10 cellular contexts compared by ENCODE assay signal in genomic region chr5:68544656-68545565, GRCh38.
DNase-seq lines count a peak whose midpoint lies in the region; FAIRE-seq and TF ChIP-seq lines count a peak whose summit lies in the region.
"Had no signal": no experiment of that assay in that cellular context is flagged by ENCODE, and none has a peak within 500 bp of the region (broad histone marks: within the 10 kb centered on the region; RNA-seq: fewer than 3 reads in every experiment).

No MANE protein-coding gene starts in this region.

- H3K36me3 Mint-ChIP-seq in activated naive CD8-positive, alpha-beta T cell treated with anti-CD3 and anti-CD28 coated beads for 36 hours = no peaks in the 10 kb centered on the region
- H3K36me3 Mint-ChIP-seq: activated naive CD8-positive, alpha-beta T cell treated with anti-CD3 and anti-CD28 coated beads, Interleukin-2, amount 10 ng/mL, durations not matched to agents 7 days and 5 days; naive B cell had no signal

- peaks cover 10% of the 10 kb centered on the region for H3K4me1 Mint-ChIP-seq in activated naive CD8-positive, alpha-beta T cell treated with anti-CD3 and anti-CD28 coated beads for 36 hours
- H3K4me1 Mint-ChIP-seq: activated naive CD8-positive, alpha-beta T cell treated with anti-CD3 and anti-CD28 coated beads, Interleukin-2, amount 10 ng/mL, durations not matched to agents 7 days and 5 days had no signal

- H3K27ac Mint-ChIP-seq in activated naive CD8-positive, alpha-beta T cell treated with anti-CD3 and anti-CD28 coated beads for 36 hours = no peak overlapping the region
- H3K27ac Mint-ChIP-seq: activated naive CD8-positive, alpha-beta T cell treated with anti-CD3 and anti-CD28 coated beads, Interleukin-2, amount 10 ng/mL, durations not matched to agents 7 days and 5 days had no signal

- no peaks in the 10 kb centered on the region for H3K9me3 ChIP-seq in HAP-1

- no peak for TF ChIP-seq CTCF in fibroblast of the aortic adventitia (IDR thresholded peaks at IDR 0.05; ENCODE audit: insufficient read depth, low read length)

- 0 out of 2 replicates have a peak, but pooled peaks cover 3% of the 10 kb centered on the region for H3K27me3 ChIP-seq in HAP-1 (ENCODE audit: low read depth)

- H3K4me3 ChIP-seq in HAP-1 (no peak overlapping the region), fibroblast of the aortic adventitia (ENCODE audit: low read depth, low read length) (no peak overlapping the region)
- H3K4me3 ChIP-seq: PC-9 had no signal

- in situ Hi-C loops in HAP-1 (cut with MboI; ENCODE audit: low sequenced_read_pairs) = no loop called here

- peak; percentile 49 to 59 for DNase-seq in HAP-1 (ENCODE audit: low spot score in 2 of 2)
- DNase-seq in RCC 7860 (ENCODE audit: low spot score) = peak; percentile 42
- DNase-seq in fibroblast of the aortic adventitia (ENCODE audit: low read depth) = peak; percentile 39
- peak; percentile 89 for DNase-seq in renal cortical epithelial cell (ENCODE audit: low read depth)
- no peak for DNase-seq in activated naive CD8-positive, alpha-beta T cell treated with anti-CD3 and anti-CD28 coated beads for 36 hours
- DNase-seq in stimulated activated CD4-positive, alpha-beta T cell treated with anti-CD3 and anti-CD28 coated beads, Interleukin-4, amount 100 ng/mL, for 24 hours = no peak
- DNase-seq in AG20443 (ENCODE audit: low spot score) = no peak
- DNase-seq: activated naive CD8-positive, alpha-beta T cell treated with anti-CD3 and anti-CD28 coated beads, Interleukin-2, amount 10 ng/mL, durations not matched to agents 7 days and 5 days; naive B cell had no signal

- FAIRE-seq in RCC 7860 (lab: Jason Lieb, UNC) = no peak

- peaks cover 17% of the 10 kb centered on the region for H3K27me3 Mint-ChIP-seq in activated naive CD8-positive, alpha-beta T cell treated with anti-CD3 and anti-CD28 coated beads for 36 hours

- no peaks in the 10 kb centered on the region for H3K9me3 Mint-ChIP-seq in activated naive CD8-positive, alpha-beta T cell treated with anti-CD3 and anti-CD28 coated beads for 36 hours
- H3K9me3 Mint-ChIP-seq: activated naive CD8-positive, alpha-beta T cell treated with anti-CD3 and anti-CD28 coated beads, Interleukin-2, amount 10 ng/mL, durations not matched to agents 7 days and 5 days; naive B cell had no signal

- no peaks in the 10 kb centered on the region for H3K36me3 ChIP-seq in HAP-1 (replicated peaks)

- H3K4me3 Mint-ChIP-seq in activated naive CD8-positive, alpha-beta T cell treated with anti-CD3 and anti-CD28 coated beads for 36 hours = no peak overlapping the region
- H3K4me3 Mint-ChIP-seq: activated naive CD8-positive, alpha-beta T cell treated with anti-CD3 and anti-CD28 coated beads, Interleukin-2, amount 10 ng/mL, durations not matched to agents 7 days and 5 days; naive B cell had no signal

- H3K4me1 ChIP-seq in HAP-1 = peaks cover 10% of the 10 kb centered on the region; the same call in 1 of the 2 replicates

Comparison
In these comparisons a context has a peak if more than half of its experiments do, and no peak if none do; other contexts are left out.
1. DNase-seq: peak in HAP-1 (2 of 2), RCC 7860 (single experiment), fibroblast of the aortic adventitia (single experiment) and renal cortical epithelial cell (single experiment); none in activated naive CD8-positive, alpha-beta T cell treated with anti-CD3 and anti-CD28 coated beads for 36 hours (single experiment), stimulated activated CD4-positive, alpha-beta T cell treated with anti-CD3 and anti-CD28 coated beads, Interleukin-4, amount 100 ng/mL, for 24 hours (single experiment) and AG20443 (single experiment).